Comparison of ENCODE assay signal across 8 cellular contexts in the genomic region with DNA sequence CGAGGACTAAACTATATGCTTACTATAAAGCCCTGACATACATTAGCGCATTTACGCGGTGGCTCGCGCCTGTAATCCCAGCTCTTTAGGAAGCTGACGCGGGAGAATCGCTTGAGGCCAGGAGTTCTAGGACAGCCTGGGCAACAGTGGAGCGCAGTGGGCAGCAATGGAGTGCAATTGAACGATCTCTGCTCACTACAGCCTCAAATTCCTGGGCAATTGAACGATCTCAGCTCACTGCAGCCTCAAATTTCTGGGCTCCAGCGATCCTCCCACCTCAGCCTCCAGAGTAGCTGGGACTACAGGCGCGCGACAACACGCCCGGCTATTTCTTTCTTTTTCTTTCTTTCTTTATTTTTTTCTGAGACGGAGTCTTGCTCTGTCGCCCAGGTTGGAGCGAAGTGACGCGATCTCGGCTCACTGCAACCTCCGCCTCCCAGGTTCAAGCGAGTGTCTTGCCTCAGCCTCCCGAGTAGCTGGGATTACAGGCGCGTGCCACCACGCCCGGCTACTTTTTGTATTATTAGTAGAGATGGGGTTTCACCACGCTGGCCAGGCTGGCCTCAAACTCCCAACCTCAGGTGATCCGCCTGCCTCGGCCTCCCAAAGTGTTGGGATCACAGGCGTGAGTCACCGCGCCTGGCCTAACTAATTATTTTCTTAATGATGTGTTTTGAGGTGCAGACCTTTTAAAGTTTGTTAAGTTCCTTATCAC. TPM values are rescaled to one million over a fixed set of nuclear protein-coding genes. Genes with fewer than 3 reads are reported as not detected.
DNase-seq lines count a peak whose midpoint lies in the region; ATAC-seq, FAIRE-seq and TF ChIP-seq lines count a peak whose summit lies in the region.

No MANE protein-coding gene starts in this region.

- no peak for FAIRE-seq in urothelium cell line (lab: Jason Lieb, UNC)

- in situ Hi-C loops in HAP-1 (cut with MboI; ENCODE audit: low sequenced_read_pairs) = no loop called here

- TF ChIP-seq CTCF in WI38 (IDR thresholded peaks at IDR 0.05; ENCODE audit: low read depth, low read length) (no peak), spleen (IDR thresholded peaks at IDR 0.05 in 8 of 11, conservative IDR thresholded peaks at IDR 0.05 in 3 of 11) (no peak)

- WGBS in right cardiac atrium = 55% methylated on average over 37 of the region's 37 CpGs
- 57 to 61% (median 60%) methylated on average over 36 to 37 of the region's 37 CpGs for WGBS in spleen, 5 donors

- no peak overlapping the region for H3K27ac ChIP-seq in right cardiac atrium (ENCODE audit: low read length)
- H3K27ac ChIP-seq in spleen = peak overlapping the region in 4 of 8 donors; percentile 82 to 89 (median 86)

- DNase-seq in HAP-1 (ENCODE audit: low spot score in 2 of 2) (no peak), right cardiac atrium (no peak), spleen (no peak), urothelium cell line (ENCODE audit: low spot score) (no peak), cerebellum (ENCODE audit: low spot score) (no peak), AG08395 (ENCODE audit: low spot score) (no peak)

- H3K4me1 ChIP-seq in HAP-1 = peaks cover 2% of the 10 kb centered on the region; the same call in 1 of the 2 replicates
- H3K4me1 ChIP-seq in right cardiac atrium (ENCODE audit: control insufficient read depth, insufficient read depth, low read length) = no peaks in the 10 kb centered on the region
- H3K4me1 ChIP-seq in spleen = peaks cover 13 to 55% (median 35%) of the 10 kb centered on the region in 6 donors

- no peak for ATAC-seq in right cardiac atrium
- no peak for ATAC-seq in HG03025 (IDR thresholded peaks at IDR 0.05; ENCODE audit: low FRiP score, unreplicated experiment)

- intact Hi-C loops in right cardiac atrium (cut with DNase I) = no loop called here
- intact Hi-C loops in spleen (cut with DNase I; ENCODE audit: low total_unique reads) = no loop called here

- TF ChIP-seq POLR2A in spleen (IDR thresholded peaks at IDR 0.05) = no peak

- H3K4me3 ChIP-seq in HAP-1 (peak overlapping the region; percentile 77), WI38 (ENCODE audit: low read depth, low read length) (peak overlapping the region; percentile 89), right cardiac atrium (ENCODE audit: low read length) (peak overlapping the region; percentile 77), spleen (peak overlapping the region; percentile 74 to 99 (median 90))

- H3K27me3 ChIP-seq in HAP-1 (ENCODE audit: low read depth) (no peaks in the 10 kb centered on the region), right cardiac atrium (ENCODE audit: control insufficient read depth, insufficient read depth) (no peaks in the 10 kb centered on the region), spleen (replicated peaks in 1 of 7) (no peaks in the 10 kb centered on the region)

- H3K36me3 ChIP-seq in HAP-1 (replicated peaks) (no peaks in the 10 kb centered on the region), spleen (peaks cover 0 to 10% (median 0%) of the 10 kb centered on the region in 6 donors)

- H3K9me3 ChIP-seq in HAP-1 (no peaks in the 10 kb centered on the region), right cardiac atrium (ENCODE audit: control insufficient read depth, low read length) (no peaks in the 10 kb centered on the region), spleen (no peaks in the 10 kb centered on the region)

RNA-seq across cellular contexts. Expression of a gene that starts 0.5 kb away (rescaled TPM):
- 10 to 100 TPM; 11.7 to 13.8 (median 13.0) TPM for total RNA-seq in right cardiac atrium
- polyA plus RNA-seq in right cardiac atrium = 13.0 TPM
- 10 to 100 TPM; 15.9 to 25.5 (median 19.9) TPM for total RNA-seq in spleen
- 10 to 100 TPM in 2 of 3 donors, 1 to 10 TPM in 1; 9.6 to 17.5 (median 17.0) TPM for polyA plus RNA-seq in spleen
- total RNA-seq in cerebellum = 26.0 TPM

RNA-seq across cellular contexts. Expression of a gene that starts 56.8 kb away (rescaled TPM):
- total RNA-seq in right cardiac atrium = 10 to 100 TPM; 49.0 to 67.2 (median 56.4) TPM
- polyA plus RNA-seq in right cardiac atrium = 20.4 TPM
- 100 to 1,000 TPM; 131 to 179 (median 152) TPM for total RNA-seq in spleen
- 10 to 100 TPM; 49.4 to 57.2 (median 56.6) TPM for polyA plus RNA-seq in spleen
- total RNA-seq in cerebellum = 37.0 TPM
